ENCODE assay signal across 8 cellular contexts in genomic region chr19:17747205-17748098, GRCh38. TPM values are rescaled to one million over a fixed set of nuclear protein-coding genes. Genes with fewer than 3 reads are reported as not detected.
DNase-seq lines count a peak whose midpoint lies in the region; ATAC-seq, FAIRE-seq and TF ChIP-seq lines count a peak whose summit lies in the region.

No MANE protein-coding gene starts in this region.

- CTCF ChIA-PET in A673 (lab: Charles Lee) (interaction anchor here (0.7 kb wide), 1 partner anchor 198 kb away, joined by 3 read pairs; no protein-coding TSS in a partner anchor), mammary epithelial cell (lab: Charles Lee; ENCODE audit: low non-redundant PET) (no interaction called here)

- intact Hi-C loops in A673 (cut with micrococcal nuclease; ENCODE audit: unreplicated experiment) (no loop called here), mammary epithelial cell (cut with micrococcal nuclease) (no loop called here)

- H2AFZ ChIP-seq in mammary epithelial cell (ENCODE audit: low read depth, low read length): peak overlapping the region; percentile 71

- H3K27ac ChIP-seq in A673 (ENCODE audit: low read depth, low read length, poor library complexity, severe bottlenecking) (no peak overlapping the region), WERI-Rb-1 (peak overlapping the region; percentile 40; the same call in 1 of the 2 replicates), mammary epithelial cell (ENCODE audit: insufficient read depth, low read depth, low read length) (no peak overlapping the region), small intestine (ENCODE audit: low read depth in 1 of 2, low read length in 1 of 2) (no peak overlapping the region)

- in situ Hi-C loops in mammary epithelial cell (cut with MboI; ENCODE audit: low sequenced_read_pairs in 2 of 2): no loop called here

- peak overlapping the region; percentile 87 for H3K4me2 ChIP-seq in mammary epithelial cell (ENCODE audit: insufficient read depth, low read depth, low read length)

- DNase-seq in A673 (ENCODE audit: low spot score) (peak; percentile 96), NCI-H2196 treated with DMSO at 0.1 percent for 48 hours (lab: John Stamatoyannopoulos, UW; ENCODE audit: unreplicated experiment) (peak; percentile 88), WERI-Rb-1 (peak; percentile 95), mammary epithelial cell (peak; percentile 87), iPS-NIHi11 (ENCODE audit: low spot score) (peak; percentile 99), small intestine (peak; percentile 95)

- ATAC-seq in GM18873 (IDR thresholded peaks at IDR 0.05; ENCODE audit: low FRiP score, unreplicated experiment): peak; percentile 56
- ATAC-seq in HG03139 (IDR thresholded peaks at IDR 0.05; ENCODE audit: unreplicated experiment): peak; percentile 66

- no peaks in the 10 kb centered on the region for H3K36me3 ChIP-seq in A673 (ENCODE audit: insufficient read depth, low read length, poor library complexity, severe bottlenecking)
- H3K36me3 ChIP-seq in WERI-Rb-1: no peaks in the 10 kb centered on the region
- H3K36me3 ChIP-seq in mammary epithelial cell (ENCODE audit: insufficient read depth, low read length): no peaks in the 10 kb centered on the region
- H3K36me3 ChIP-seq in small intestine (ENCODE audit: control insufficient read depth in 2 of 2, insufficient read depth in 2 of 2, low read length in 2 of 2): no peaks in the 10 kb centered on the region

- no peak for FAIRE-seq in small intestine (lab: Jason Lieb, UNC)

- dilution Hi-C loops in mammary epithelial cell (cut with HindIII; ENCODE audit: low sequenced_read_pairs): loop anchor here (5.0 kb wide), 2 partner anchors 50 to 220 kb away; a partner anchor contains a TSS

- POLR2A ChIA-PET in A673 (lab: Charles Lee; ENCODE audit: low non-redundant PET): no interaction called here

- no TSS peak for BruUV-seq in A673 (replicated peaks; lab: Mats Ljungman, UMichigan)
- BruUV-seq in mammary epithelial cell (replicated peaks; lab: Mats Ljungman, UMichigan): no TSS peak

- H4K20me1 ChIP-seq in mammary epithelial cell (ENCODE audit: insufficient read depth, low read length): no peaks in the 10 kb centered on the region

- H3K4me1 ChIP-seq in A673 (ENCODE audit: insufficient read depth, low read length, poor library complexity, severe bottlenecking): no peaks in the 10 kb centered on the region
- H3K4me1 ChIP-seq in mammary epithelial cell (ENCODE audit: insufficient read depth, low read length): no peaks in the 10 kb centered on the region
- no peaks in the 10 kb centered on the region for H3K4me1 ChIP-seq in small intestine (ENCODE audit: control insufficient read depth in 2 of 2, insufficient read depth in 1 of 2, low read depth in 1 of 2, low read length in 1 of 2)

- H3K27me3 ChIP-seq in A673 (replicated peaks; ENCODE audit: insufficient read depth, low read depth, low read length, poor library complexity) (no peaks in the 10 kb centered on the region), WERI-Rb-1 (ENCODE audit: insufficient read depth, low read depth, severe bottlenecking) (no peaks in the 10 kb centered on the region), mammary epithelial cell (ENCODE audit: insufficient read depth, low read length) (no peaks in the 10 kb centered on the region), small intestine (ENCODE audit: control insufficient read depth in 2 of 2, insufficient read depth in 2 of 2, low read length in 2 of 2) (no peaks in the 10 kb centered on the region)

- H3K79me2 ChIP-seq in mammary epithelial cell (ENCODE audit: insufficient read depth, low read length): no peaks in the 10 kb centered on the region

- WGBS in mammary epithelial cell (ENCODE audit: low coverage, missing lambda C conversion rate): 14% methylated on average over 30 of the region's 75 CpGs
- WGBS in small intestine, 3 donors: 6 to 12% (median 8%) methylated on average over 41 to 75 of the region's 75 CpGs

- H3K4me3 ChIP-seq in A673 (ENCODE audit: low read depth, low read length, poor library complexity, severe bottlenecking): peak overlapping the region; percentile 64
- peak overlapping the region; percentile 75 for H3K4me3 ChIP-seq in WERI-Rb-1 (ENCODE audit: low read depth, low read length)
- H3K4me3 ChIP-seq in mammary epithelial cell (replicated peaks in 1 of 3; ENCODE audit: insufficient read depth in 1 of 3, low read depth in 2 of 3, low read length in 3 of 3): peak overlapping the region; percentile 33 to 42 (median 37)
- H3K4me3 ChIP-seq in small intestine (ENCODE audit: low read depth in 1 of 2, low read length in 2 of 2): peak overlapping the region; percentile 31 to 45

- TF ChIP-seq CTCF in A673 (conservative IDR thresholded peaks at IDR 0.05; ENCODE audit: low read depth, low read length) (no peak), WERI-Rb-1 (IDR thresholded peaks at IDR 0.05; ENCODE audit: low read depth, low read length) (no peak), mammary epithelial cell (conservative IDR thresholded peaks at IDR 0.05 in 1 of 2, IDR thresholded peaks at IDR 0.05 in 1 of 2; ENCODE audit: extremely low read depth in 1 of 2, insufficient read depth in 1 of 2, low read depth in 1 of 2, low read length in 2 of 2) (no peak)

- H3K9me3 ChIP-seq in A673 (ENCODE audit: low read depth, low read length, poor library complexity, severe bottlenecking) (no peaks in the 10 kb centered on the region), WERI-Rb-1 (ENCODE audit: severe bottlenecking) (no peaks in the 10 kb centered on the region), mammary epithelial cell (replicated peaks; ENCODE audit: insufficient read depth, low read length) (no peaks in the 10 kb centered on the region), small intestine (ENCODE audit: control insufficient read depth, low read depth) (no peaks in the 10 kb centered on the region)

- no peak overlapping the region for H3K9ac ChIP-seq in mammary epithelial cell (ENCODE audit: insufficient read depth, low read length)

RNA-seq across cellular contexts. Expression of gene FCHO1, which starts 3.8 kb away (rescaled TPM):
- total RNA-seq in A673 (2021) (2.1 and 5.0 TPM in 2 replicates), mammary epithelial cell (1 to 10 TPM; 1.7 to 2.8 TPM)
- polyA plus RNA-seq in mammary epithelial cell (0.22 TPM), small intestine (1 to 10 TPM; 1.4 to 3.1 (median 2.4) TPM)
- polyA minus RNA-seq in mammary epithelial cell: 4.6 TPM

RNA-seq across cellular contexts. Expression of gene MAP1S, which starts 28.2 kb away (rescaled TPM):
- 79.1 and 87.3 TPM in 2 replicates for total RNA-seq in A673 (2021)
- 10 to 100 TPM; 15.3 to 50.5 TPM for total RNA-seq in mammary epithelial cell
- 14.0 TPM for polyA plus RNA-seq in mammary epithelial cell
- polyA minus RNA-seq in mammary epithelial cell: 106 TPM
- polyA plus RNA-seq in small intestine: 10 to 100 TPM; 18.0 to 26.4 (median 24.3) TPM

RNA-seq across cellular contexts. Expression of gene B3GNT3, which starts 47.5 kb away (rescaled TPM):
- total RNA-seq in A673 (2021) (not detected in 2 replicates), mammary epithelial cell (10 to 100 TPM in 1 of 2 donors, 1 to 10 TPM in 1; 2.3 to 18.6 TPM)
- polyA plus RNA-seq in mammary epithelial cell (7.5 TPM), small intestine (10 to 100 TPM; 32.0 to 45.2 (median 37.3) TPM)
- polyA minus RNA-seq in mammary epithelial cell: 11.2 TPM

RNA-seq across cellular contexts. Expression of gene UNC13A, which starts 59.3 kb away (rescaled TPM):
- total RNA-seq in A673 (2021) (5.8 and 6.8 TPM in 2 replicates), mammary epithelial cell (under 1 TPM in 1 of 2 donors, not detected in 1; 0.73 TPM)
- polyA plus RNA-seq in mammary epithelial cell (0.05 TPM), small intestine (1 to 10 TPM in 1 of 3 donors, not detected in 2; 1.1 TPM)
- polyA minus RNA-seq in mammary epithelial cell: 0.57 TPM
